6 cellular contexts compared by ENCODE assay signal in genomic region chr5:120700653-120701052, GRCh38.
DNase-seq lines count a peak whose midpoint lies in the region; TF ChIP-seq lines count a peak whose summit lies in the region.
"Not testable (repeated sequence)": the region's sequence is repeated elsewhere in the genome, so short reads cannot be mapped to it uniquely, and the experiment has no call there.

No MANE protein-coding gene starts in this region.

- H2BK15ac ChIP-seq in H9 (ENCODE audit: low read depth, low read length) = not testable (repeated sequence)

- H4K8ac ChIP-seq in H9 (replicated peaks; ENCODE audit: insufficient read length, low read depth, low read length) = not testable (repeated sequence)

- not testable (repeated sequence) for H3K23ac ChIP-seq in H9 (ENCODE audit: insufficient read length, low read depth, low read length)

- not testable (repeated sequence) for TF ChIP-seq CTCF in H9 (conservative IDR thresholded peaks at IDR 0.05); endodermal cell (conservative IDR thresholded peaks at IDR 0.05)

- H2BK5ac ChIP-seq in H9 (ENCODE audit: insufficient read length, low read length) = not testable (repeated sequence)

- not testable (repeated sequence) for H3K79me1 ChIP-seq in H9 (ENCODE audit: insufficient read depth, low read depth, low read length, poor library complexity, severe bottlenecking)

- H3K27ac Mint-ChIP-seq in H9 = peak overlapping the region; percentile 83 to 96 (median 92)
- H3K27ac Mint-ChIP-seq in endodermal cell = not testable (repeated sequence)

- H3T11ph ChIP-seq in H9 (ENCODE audit: low read length) = not testable (repeated sequence)

- not testable (repeated sequence) for H3K9me3 ChIP-seq in ES-I3 (ENCODE audit: control insufficient read depth, insufficient read depth, low read length); H9 (ENCODE audit: control insufficient read depth, low read depth, low read length); HUES64 (ENCODE audit: insufficient read depth, low read depth, low read length); endodermal cell (ENCODE audit: control insufficient read depth, low read length); iPS-18c (ENCODE audit: control insufficient read depth, insufficient read depth, low read length)

- H3K4me3 Mint-ChIP-seq in H9 = peak overlapping the region; percentile 94 to 96
- peak overlapping the region; percentile 76 for H3K4me3 Mint-ChIP-seq in endodermal cell

- not testable (repeated sequence) for DNase-seq in H9, endodermal cell

- H3K23me2 ChIP-seq in H9 (ENCODE audit: insufficient read length, low read depth, low read length, poor library complexity, severe bottlenecking) = not testable (repeated sequence)

- H3K27ac ChIP-seq in H9 (ENCODE audit: insufficient read length, low read depth, low read length); endodermal cell (ENCODE audit: low read depth, low read length): not testable (repeated sequence)
- peak overlapping the region; percentile 52; the same call in 1 of the 2 replicates for H3K27ac ChIP-seq in HUES64 (ENCODE audit: low read depth, low read length)

- H3K36me3 Mint-ChIP-seq in H9 (ENCODE audit: insufficient read depth in 1 of 3, low read depth in 3 of 3) = peaks cover 43 to 52% (median 50%) of the 10 kb centered on the region in 3 experiments
- H3K36me3 Mint-ChIP-seq in endodermal cell (ENCODE audit: low read depth) = not testable (repeated sequence)

- H3K4ac ChIP-seq in H9 (ENCODE audit: low read depth, low read length) = not testable (repeated sequence)

- H3K4me3 ChIP-seq in HUES64 (ENCODE audit: low read length) = peak overlapping the region; percentile 52
- H3K4me3 ChIP-seq in endodermal cell (ENCODE audit: low read length) = not testable (repeated sequence)
- peak overlapping the region; percentile 20 for H3K4me3 ChIP-seq in iPS-11a (ENCODE audit: low read depth, low read length)
- H3K4me3 ChIP-seq in iPS-18c (ENCODE audit: insufficient read depth, low read depth, low read length) = peak overlapping the region; percentile 15; the same call in 1 of the 2 replicates

- H4K20me1 ChIP-seq in H9 (ENCODE audit: control insufficient read depth, insufficient read depth, insufficient read length) = not testable (repeated sequence)

- H3K4me1 Mint-ChIP-seq in H9 (peaks cover 50 to 83% of the 10 kb centered on the region in 2 experiments), endodermal cell (peaks cover 54% of the 10 kb centered on the region)

- not testable (repeated sequence) for H4K5ac ChIP-seq in H9 (ENCODE audit: insufficient read length, low read depth, low read length)

- H3K9ac ChIP-seq in ES-I3 (ENCODE audit: low read depth, low read length) = peak overlapping the region; percentile 31; the same call in 1 of the 2 replicates
- H3K9ac ChIP-seq in H9 (ENCODE audit: extremely low read depth, insufficient read length, low read length) = peak overlapping the region; percentile 88
- H3K9ac ChIP-seq in HUES64 (ENCODE audit: low read depth, low read length) = peak overlapping the region; percentile 69
- H3K9ac ChIP-seq in endodermal cell (ENCODE audit: extremely low read depth, low read length, poor library complexity, severe bottlenecking) = not testable (repeated sequence)

- not testable (repeated sequence) for H3K36me3 ChIP-seq in ES-I3 (ENCODE audit: insufficient read depth, low read length); endodermal cell (ENCODE audit: control insufficient read depth, insufficient read depth, low read length)
- peaks cover 21% of the 10 kb centered on the region for H3K36me3 ChIP-seq in HUES64 (ENCODE audit: insufficient read depth, low read length)

- not testable (repeated sequence) for H3K9me3 Mint-ChIP-seq in H9, endodermal cell

- H4K91ac ChIP-seq in H9 (ENCODE audit: insufficient read length, low read depth, low read length) = not testable (repeated sequence)

- peak overlapping the region; percentile 57; the same call in 1 of the 2 replicates for H3K14ac ChIP-seq in H9 (ENCODE audit: insufficient read depth, low read length)

- not testable (repeated sequence) for H2BK20ac ChIP-seq in H9 (ENCODE audit: low read depth, low read length, poor library complexity, severe bottlenecking)

- H3K4me1 ChIP-seq in ES-I3 (ENCODE audit: insufficient read depth, low read length) = peaks cover 17% of the 10 kb centered on the region
- not testable (repeated sequence) for H3K4me1 ChIP-seq in H9 (ENCODE audit: insufficient read depth, low read length); endodermal cell (ENCODE audit: control insufficient read depth, insufficient read depth, low read length)
- peaks cover 41% of the 10 kb centered on the region for H3K4me1 ChIP-seq in HUES64 (ENCODE audit: insufficient read depth, low read length)

- not testable (repeated sequence) for H3K27me3 Mint-ChIP-seq in H9 (ENCODE audit: low read depth); endodermal cell (ENCODE audit: insufficient read depth)

- H2AFZ ChIP-seq in H9 (ENCODE audit: low read length) = not testable (repeated sequence)

- not testable (repeated sequence) for H2BK120ac ChIP-seq in H9 (ENCODE audit: low read depth, low read length, poor library complexity, severe bottlenecking)

- H2AK5ac ChIP-seq in H9 (ENCODE audit: insufficient read length, low read length) = not testable (repeated sequence)

- no CpG with 5 or more reads among the region's 12 CpGs for WGBS in H9 (ENCODE audit: extremely low coverage, insufficient read length, low lambda C conversion rate)
- 38% methylated on average over 10 of the region's 12 CpGs for WGBS in HUES64
- WGBS in endodermal cell (ENCODE audit: insufficient coverage in 1 of 2, insufficient read length in 1 of 2), 2 experiments = 70 to 100% methylated on average over 1 to 10 of the region's 12 CpGs

- H3K56ac ChIP-seq in H9 (ENCODE audit: insufficient read length, low read depth, low read length) = not testable (repeated sequence)

- not testable (repeated sequence) for H3K27me3 ChIP-seq in H9 (ENCODE audit: insufficient read depth, low read length); endodermal cell (ENCODE audit: control insufficient read depth, insufficient read depth, low read length, poor library complexity, severe bottlenecking)
- H3K27me3 ChIP-seq in HUES64 (ENCODE audit: insufficient read depth, low read length) = peaks cover 26% of the 10 kb centered on the region

- not testable (repeated sequence) for H2BK12ac ChIP-seq in H9 (ENCODE audit: insufficient read length, low read depth, low read length)

- not testable (repeated sequence) for H3K79me2 ChIP-seq in H9 (ENCODE audit: insufficient read depth, low read length)

- H3K18ac ChIP-seq in H9 (ENCODE audit: insufficient read length, low read depth, low read length) = not testable (repeated sequence)

- H3K4me2 ChIP-seq in H9 (ENCODE audit: insufficient read depth, insufficient read length, low read length) = peak overlapping the region; percentile 74
